In genomic region chr2:120729410-120730052, GRCh38 we compare ENCODE assay signal across 12 cellular contexts. TPM values are rescaled to one million over a fixed set of nuclear protein-coding genes. Genes with fewer than 3 reads are reported as not detected.
DNase-seq lines count a peak whose midpoint lies in the region; ATAC-seq, FAIRE-seq and TF ChIP-seq lines count a peak whose summit lies in the region.
"Had no signal": no experiment of that assay in that cellular context is flagged by ENCODE, and none has a peak within 500 bp of the region (broad histone marks: within the 10 kb centered on the region; RNA-seq: fewer than 3 reads in every experiment).

No MANE protein-coding gene starts in this region.

- POLR2A ChIA-PET in PC-3 (lab: Charles Lee; ENCODE audit: unreplicated experiment): no interaction called here
- POLR2A ChIA-PET in activated CD4-positive, alpha-beta T cell treated with anti-CD3 and anti-CD28 coated beads for 36 hours (lab: Charles Lee): interaction anchor here (0.7 kb wide), 1 partner anchor 35 kb away, joined by 3 read pairs; no protein-coding TSS in a partner anchor

- ATAC-seq in PC-3 (peak; percentile 100), GM18873 (IDR thresholded peaks at IDR 0.05; ENCODE audit: low FRiP score, unreplicated experiment) (no peak)
- no peak for ATAC-seq in activated CD4-positive, alpha-beta T cell treated with anti-CD3 and anti-CD28 coated beads for 36 hours
- ATAC-seq: natural killer cell had no signal

- no peaks in the 10 kb centered on the region for H3K9me2 ChIP-seq in PC-3 (replicated peaks; ENCODE audit: low read length)

- CTCF ChIA-PET in PC-3 (lab: Charles Lee): interaction anchor here (0.6 kb wide), 1 partner anchor 43 kb away, joined by 3 read pairs; no protein-coding TSS in a partner anchor
- CTCF ChIA-PET in activated CD4-positive, alpha-beta T cell treated with anti-CD3 and anti-CD28 coated beads for 36 hours (lab: Charles Lee): interaction anchor here (0.6 kb wide), 1 partner anchor 216 kb away, joined by 3 read pairs; no protein-coding TSS in a partner anchor

- no peaks in the 10 kb centered on the region for H3F3A ChIP-seq in PC-3 (ENCODE audit: low read length, unreplicated experiment)

- H2AFZ ChIP-seq in PC-3 (ENCODE audit: low read length): peak overlapping the region; percentile 80

- H3K4me3 ChIP-seq in PC-3 (ENCODE audit: low read length) (no peak overlapping the region), epithelial cell of esophagus (ENCODE audit: low read length) (no peak overlapping the region), small intestine (ENCODE audit: low read depth in 1 of 2, low read length in 2 of 2) (no peak overlapping the region)

- H3K27ac ChIP-seq in PC-3 (ENCODE audit: low read length) (peak overlapping the region; percentile 61), substantia nigra (ENCODE audit: low read depth, low read length, poor library complexity, severe bottlenecking) (no peak overlapping the region), small intestine (ENCODE audit: low read depth in 1 of 2, low read length in 1 of 2) (no peak overlapping the region)

- peaks cover 10% of the 10 kb centered on the region for H3K9me3 Mint-ChIP-seq in osteocyte (ENCODE audit: unreplicated experiment)
- peaks cover 2% of the 10 kb centered on the region for H3K9me3 Mint-ChIP-seq in activated CD4-positive, alpha-beta T cell treated with anti-CD3 and anti-CD28 coated beads for 36 hours (ENCODE audit: low read depth)
- H3K9me3 Mint-ChIP-seq: activated T-helper 2 cell treated with anti-CD3 and anti-CD28 coated beads, Interferon-gamma antibody, Interleukin-2, Interleukin-4, amounts not matched to agents 10 μg/mL and 5 μg/mL and 100 μg/mL, durations not matched to agents 14 hours and 24 hours and 36 hours; natural killer cell; T-helper 2 cell treated with Interferon-gamma antibody and Interleukin-4, amounts not matched to agents 5 μg/mL and 100 μg/mL, for 36 hours had no signal

- peak overlapping the region; percentile 14; the same call in 1 of the 2 replicates for H3K9ac ChIP-seq in PC-3 (ENCODE audit: low read length)

- H3K27me3 Mint-ChIP-seq in osteocyte (ENCODE audit: unreplicated experiment): no peaks in the 10 kb centered on the region
- H3K27me3 Mint-ChIP-seq in activated CD4-positive, alpha-beta T cell treated with anti-CD3 and anti-CD28 coated beads for 36 hours: peaks cover 30% of the 10 kb centered on the region

- H3K79me2 ChIP-seq in PC-3 (ENCODE audit: low read length): no peaks in the 10 kb centered on the region

- BruUV-seq in PC-3 (replicated peaks; lab: Mats Ljungman, UMichigan): no TSS peak

- FAIRE-seq in small intestine (lab: Jason Lieb, UNC): no peak
- FAIRE-seq: frontal cortex had no signal

- no peaks in the 10 kb centered on the region for H3K36me3 ChIP-seq in PC-3 (ENCODE audit: low read depth, low read length)
- H3K36me3 ChIP-seq in small intestine (ENCODE audit: control insufficient read depth in 2 of 2, insufficient read depth in 2 of 2, low read length in 2 of 2): no peaks in the 10 kb centered on the region

- H3K27me3 ChIP-seq in PC-3 (ENCODE audit: low read length): no peaks in the 10 kb centered on the region
- peaks cover 0 to 2% of the 10 kb centered on the region in 2 donors for H3K27me3 ChIP-seq in small intestine (ENCODE audit: control insufficient read depth in 2 of 2, insufficient read depth in 2 of 2, low read length in 2 of 2)

- TF ChIP-seq CTCF in PC-3 (conservative IDR thresholded peaks at IDR 0.05; ENCODE audit: low read depth, low read length) (no peak), epithelial cell of esophagus (IDR thresholded peaks at IDR 0.05; ENCODE audit: insufficient read depth, low read depth, low read length, missing control alignments) (no peak), osteocyte (IDR thresholded peaks at IDR 0.05) (no peak)

- H3K4me3 Mint-ChIP-seq in osteocyte (ENCODE audit: unreplicated experiment): no peak overlapping the region
- no peak overlapping the region for H3K4me3 Mint-ChIP-seq in activated CD4-positive, alpha-beta T cell treated with anti-CD3 and anti-CD28 coated beads for 36 hours
- H3K4me3 Mint-ChIP-seq: natural killer cell; T-helper 2 cell treated with Interferon-gamma antibody and Interleukin-4, amounts not matched to agents 5 μg/mL and 100 μg/mL, for 36 hours had no signal

- intact Hi-C loops in PC-3 (cut with micrococcal nuclease): no loop called here
- intact Hi-C loops in activated CD4-positive, alpha-beta T cell treated with anti-CD3 and anti-CD28 coated beads for 36 hours (cut with DNase I, micrococcal nuclease): no loop called here

- peaks cover 1% of the 10 kb centered on the region for H3K36me3 Mint-ChIP-seq in osteocyte (ENCODE audit: unreplicated experiment)
- H3K36me3 Mint-ChIP-seq in activated CD4-positive, alpha-beta T cell treated with anti-CD3 and anti-CD28 coated beads for 36 hours (ENCODE audit: low read depth): no peaks in the 10 kb centered on the region
- H3K36me3 Mint-ChIP-seq: natural killer cell had no signal

- DNase-seq in ELR (ENCODE audit: low read depth) (peak; percentile 86), PC-3 (peak; percentile 78), epithelial cell of esophagus (ENCODE audit: low read depth) (peak; percentile 72), osteocyte (ENCODE audit: extremely low spot score, unreplicated experiment) (no peak), substantia nigra (lab: John Stamatoyannopoulos, UW) (no peak), small intestine (no peak)
- DNase-seq in activated CD4-positive, alpha-beta T cell treated with anti-CD3 and anti-CD28 coated beads for 36 hours: no peak
- DNase-seq: natural killer cell had no signal

- peak overlapping the region; percentile 43 for H3K27ac Mint-ChIP-seq in osteocyte (ENCODE audit: unreplicated experiment)
- no peak overlapping the region for H3K27ac Mint-ChIP-seq in activated CD4-positive, alpha-beta T cell treated with anti-CD3 and anti-CD28 coated beads for 36 hours
- H3K27ac Mint-ChIP-seq: activated T-helper 2 cell treated with anti-CD3 and anti-CD28 coated beads, Interferon-gamma antibody, Interleukin-2, Interleukin-4, amounts not matched to agents 10 μg/mL and 5 μg/mL and 100 μg/mL, durations not matched to agents 14 hours and 24 hours and 36 hours; natural killer cell; T-helper 2 cell treated with Interferon-gamma antibody and Interleukin-4, amounts not matched to agents 5 μg/mL and 100 μg/mL, for 36 hours had no signal

- H4K20me1 ChIP-seq in PC-3 (ENCODE audit: low read length): no peaks in the 10 kb centered on the region

- WGBS in small intestine, 3 donors: 34 to 49% (median 36%) methylated on average over 7 of the region's 7 CpGs

- H3K4me1 ChIP-seq in PC-3 (ENCODE audit: insufficient read depth, low read length) (peaks cover 14% of the 10 kb centered on the region), small intestine (ENCODE audit: control insufficient read depth in 2 of 2, insufficient read depth in 1 of 2, low read depth in 1 of 2, low read length in 1 of 2) (no peaks in the 10 kb centered on the region)

- peaks cover 26% of the 10 kb centered on the region for H3K4me1 Mint-ChIP-seq in osteocyte (ENCODE audit: unreplicated experiment)
- H3K4me1 Mint-ChIP-seq in activated CD4-positive, alpha-beta T cell treated with anti-CD3 and anti-CD28 coated beads for 36 hours: no peaks in the 10 kb centered on the region
- H3K4me1 Mint-ChIP-seq: natural killer cell had no signal

- peaks cover 6% of the 10 kb centered on the region; the same call in 1 of the 2 replicates for H3K9me3 ChIP-seq in PC-3 (ENCODE audit: low read length)
- H3K9me3 ChIP-seq in small intestine (ENCODE audit: control insufficient read depth, low read depth): no peaks in the 10 kb centered on the region

- peak overlapping the region; percentile 70 for H3K4me2 ChIP-seq in PC-3 (ENCODE audit: low read length)

RNA-seq across cellular contexts. Expression of gene GLI2, which starts 6.1 kb away (rescaled TPM):
- 4.0 and 30.3 TPM in 2 replicates for total RNA-seq in PC-3 (2014; rRNA removed)
- 33.2 and 34.2 TPM in 2 replicates for total RNA-seq in osteocyte
- total RNA-seq in activated CD4-positive, alpha-beta T cell treated with anti-CD3 and anti-CD28 coated beads for 36 hours: not detected
- 1 to 10 TPM in 1 of 3 donors, not detected in 2; 1.2 TPM for polyA plus RNA-seq in small intestine
- total RNA-seq: natural killer cell had no signal

Comparison
In these comparisons a context has a peak if more than half of its experiments do, and no peak if none do; other contexts are left out.
1. DNase-seq: peak in ELR (single experiment), PC-3 (single experiment) and epithelial cell of esophagus (single experiment); none in osteocyte (single experiment), activated CD4-positive, alpha-beta T cell treated with anti-CD3 and anti-CD28 coated beads for 36 hours (single experiment), substantia nigra (0 of 49) and small intestine (single experiment).